In the genomic region with DNA sequence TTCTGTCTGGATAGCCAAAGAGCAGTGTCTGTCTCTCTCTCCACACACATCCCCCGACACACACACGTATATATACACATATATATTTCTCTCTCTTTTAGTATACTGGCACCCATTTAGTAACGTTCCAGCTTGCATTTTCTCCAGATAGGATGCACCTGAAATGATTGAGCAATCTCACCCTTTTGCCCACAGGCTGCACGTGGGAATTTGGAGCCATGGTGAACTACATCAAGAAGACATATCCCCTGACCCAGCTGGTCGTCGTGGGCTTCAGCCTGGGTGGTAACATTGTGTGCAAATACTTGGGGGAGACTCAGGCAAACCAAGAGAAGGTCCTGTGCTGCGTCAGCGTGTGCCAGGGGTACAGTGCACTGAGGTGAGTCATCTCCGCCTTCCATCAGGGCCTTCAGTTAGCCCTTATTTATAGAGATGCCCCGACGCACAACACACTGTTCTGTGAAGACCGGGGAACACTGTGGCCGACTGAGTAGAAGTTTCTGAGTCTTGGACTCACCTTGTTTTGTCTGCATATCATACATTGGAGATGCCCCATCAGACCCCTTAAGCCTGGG, we compare ENCODE assay signal across 20 cellular contexts. TPM values are rescaled to one million over a fixed set of nuclear protein-coding genes. Genes with fewer than 3 reads are reported as not detected.
"Had no signal": no experiment of that assay in that cellular context is flagged by ENCODE, and none has a peak within 500 bp of the region (broad histone marks: within the 10 kb centered on the region; RNA-seq: fewer than 3 reads in every experiment).

No MANE protein-coding gene starts in this region.

- H3K4me2 ChIP-seq: smooth muscle cell had no signal

- FAIRE-seq: endothelial cell of umbilical vein had no signal

- H3K4me3 ChIP-seq: esophagus muscularis mucosa, heart right ventricle, lung, smooth muscle cell had no signal

- H3K27me3 ChIP-seq: esophagus muscularis mucosa, heart right ventricle had no signal

- H3K9me3 Mint-ChIP-seq: activated T-helper 1 cell treated with anti-CD3 and anti-CD28 coated beads, Interleukin-12 subunit alpha, Interleukin-12 subunit beta, Interleukin-2, Interleukin-4 antibody, amounts not matched to agents 30 ng/mL and 10 ng/mL and 1 ng/mL, durations not matched to agents 14 hours and 24 hours and 36 hours; mesothelial cell of epicardium; stimulated activated effector memory CD8-positive, alpha-beta T cell treated with anti-CD3 and anti-CD28 coated beads, Interleukin-12 subunit alpha, Interleukin-12 subunit beta, amount 100 ng/mL, for 72 hours had no signal

- H3K4me3 Mint-ChIP-seq: activated T-helper 1 cell treated with anti-CD3 and anti-CD28 coated beads, Interleukin-12 subunit alpha, Interleukin-12 subunit beta, Interleukin-2, Interleukin-4 antibody, amounts not matched to agents 30 ng/mL and 10 ng/mL and 1 ng/mL, durations not matched to agents 14 hours and 24 hours and 36 hours; mesothelial cell of epicardium; stimulated activated effector memory CD8-positive, alpha-beta T cell treated with anti-CD3 and anti-CD28 coated beads, Interleukin-12 subunit alpha, Interleukin-12 subunit beta, amount 100 ng/mL, for 72 hours had no signal

- H3K9me3 ChIP-seq: esophagus muscularis mucosa, heart right ventricle had no signal

- H3K27ac ChIP-seq: WERI-Rb-1 had no signal

- DNase-seq: activated CD4-positive, alpha-beta T cell treated with anti-CD3 and anti-CD28 coated beads for 1 hour; activated CD4-positive, alpha-beta T cell treated with anti-CD3 and anti-CD28 coated beads, Interleukin-2, amount 50 U/mL, for 4 hours; activated T-cell treated with anti-CD3 and anti-CD28 coated beads for 4 hours; effector memory CD4-positive, alpha-beta T cell; heart right ventricle; right cardiac atrium; stimulated activated CD4-positive, alpha-beta T cell treated with anti-CD3 and anti-CD28 coated beads, Interleukin-4, amount 100 ng/mL, for 1 hour; SW 1271; T-helper 2 cell; WERI-Rb-1 had no signal

- H3K27ac Mint-ChIP-seq: activated T-helper 1 cell treated with anti-CD3 and anti-CD28 coated beads, Interleukin-12 subunit alpha, Interleukin-12 subunit beta, Interleukin-2, Interleukin-4 antibody, amounts not matched to agents 30 ng/mL and 10 ng/mL and 1 ng/mL, durations not matched to agents 14 hours and 24 hours and 36 hours; mesothelial cell of epicardium had no signal

RNA-seq across cellular contexts. Expression of a gene that starts 45.7 kb away (rescaled TPM):
- total RNA-seq: activated T-helper 1 cell treated with anti-CD3 and anti-CD28 coated beads, Interleukin-12 subunit alpha, Interleukin-12 subunit beta, Interleukin-2, Interleukin-4 antibody, amounts not matched to agents 30 ng/mL and 10 ng/mL and 1 ng/mL, durations not matched to agents 14 hours and 24 hours and 36 hours; endothelial cell of umbilical vein; heart right ventricle; lung; mesothelial cell of epicardium; omental fat pad; posterior vena cava; right cardiac atrium; smooth muscle cell; ureter had no signal
- polyA plus RNA-seq: endothelial cell of umbilical vein, heart right ventricle, lung, right cardiac atrium, smooth muscle cell had no signal
